ENCODE assay signal across 10 cellular contexts in the genomic region with DNA sequence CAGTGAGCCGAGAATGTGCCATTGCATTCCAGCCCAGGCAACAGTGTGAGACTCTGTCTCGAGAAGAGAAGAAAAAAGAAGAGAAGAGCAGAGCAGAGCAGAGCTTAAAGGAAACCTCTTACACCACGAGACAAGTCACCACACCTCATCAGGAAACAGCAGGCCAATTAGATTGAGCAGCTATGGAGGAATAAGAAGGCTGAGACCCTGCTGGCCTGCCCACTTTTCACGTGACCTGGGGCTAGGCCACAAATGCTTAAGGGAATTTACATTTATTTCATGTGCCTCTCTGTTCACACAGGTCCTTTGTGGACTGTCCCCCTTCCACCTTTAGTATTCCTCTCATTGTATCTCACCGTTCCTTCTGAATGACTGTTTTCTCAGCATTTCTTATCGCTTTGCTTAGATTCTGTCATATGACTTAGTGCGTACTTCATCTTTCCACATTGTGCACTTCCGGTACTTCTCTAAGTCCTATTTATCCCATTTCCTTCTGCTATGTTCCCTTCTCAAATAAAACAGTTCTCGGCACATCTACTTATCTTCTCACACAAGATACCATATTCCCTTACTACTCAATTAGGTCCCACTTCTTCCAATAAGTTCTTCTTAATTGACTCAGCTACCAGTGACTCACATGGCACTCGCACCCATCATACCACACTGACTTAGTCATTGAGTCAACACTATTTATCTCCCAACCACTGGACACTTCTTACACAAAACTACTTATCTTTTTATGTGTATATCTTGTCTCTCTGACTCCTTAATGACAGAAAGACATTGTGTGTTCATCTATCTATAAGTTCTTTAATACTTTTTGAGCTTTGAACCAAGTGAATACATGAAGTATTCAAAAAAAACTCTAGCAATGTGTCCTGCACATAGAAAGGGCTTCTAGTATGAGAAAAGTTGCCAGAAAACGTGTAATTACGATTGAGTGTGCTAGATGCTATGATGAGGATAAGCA. TPM values are rescaled to one million over a fixed set of nuclear protein-coding genes. Genes with fewer than 3 reads are reported as not detected.
DNase-seq lines count a peak whose midpoint lies in the region; ATAC-seq and TF ChIP-seq lines count a peak whose summit lies in the region.
"Had no signal": no experiment of that assay in that cellular context is flagged by ENCODE, and none has a peak within 500 bp of the region (broad histone marks: within the 10 kb centered on the region; RNA-seq: fewer than 3 reads in every experiment).

No MANE protein-coding gene starts in this region.

- no peak for ATAC-seq in GM21576 (IDR thresholded peaks at IDR 0.05; ENCODE audit: unreplicated experiment)

- no peak overlapping the region for H3K4me3 ChIP-seq in fibroblast of villous mesenchyme (ENCODE audit: low read depth, low read length)
- H3K4me3 ChIP-seq in endodermal cell (ENCODE audit: low read length), result no peak overlapping the region
- H3K4me3 ChIP-seq: stomach had no signal

- no peaks in the 10 kb centered on the region for H3K4me1 ChIP-seq in endodermal cell (ENCODE audit: control insufficient read depth, insufficient read depth, low read length)

- H3K27me3 Mint-ChIP-seq in activated CD4-positive, alpha-beta memory T cell treated with anti-CD3 and anti-CD28 coated beads, Interleukin-2, amount 10 ng/mL, durations not matched to agents 7 days and 5 days, result no peaks in the 10 kb centered on the region
- H3K27me3 Mint-ChIP-seq in type B pancreatic cell (no peaks in the 10 kb centered on the region), endodermal cell (ENCODE audit: insufficient read depth) (no peaks in the 10 kb centered on the region)

- CTCF ChIA-PET in activated CD4-positive, alpha-beta memory T cell treated with anti-CD3 and anti-CD28 coated beads, Interleukin-2, amount 10 ng/mL, durations not matched to agents 7 days and 5 days (lab: Charles Lee), result no interaction called here

- WGBS in endodermal cell (ENCODE audit: insufficient coverage in 1 of 2, insufficient read length in 1 of 2), 2 experiments, result 93 to 98% methylated on average over 8 to 12 of the region's 12 CpGs

- no peaks in the 10 kb centered on the region for H3K9me3 ChIP-seq in endodermal cell (ENCODE audit: control insufficient read depth, low read length)
- H3K9me3 ChIP-seq: stomach had no signal

- H3K27ac Mint-ChIP-seq in activated CD4-positive, alpha-beta memory T cell treated with anti-CD3 and anti-CD28 coated beads, Interleukin-2, amount 10 ng/mL, durations not matched to agents 7 days and 5 days, result peak overlapping the region; percentile 26
- H3K27ac Mint-ChIP-seq in type B pancreatic cell, result peak overlapping the region; percentile 55
- no peak overlapping the region for H3K27ac Mint-ChIP-seq in endodermal cell

- peaks cover 16% of the 10 kb centered on the region for H3K36me3 ChIP-seq in endodermal cell (ENCODE audit: control insufficient read depth, insufficient read depth, low read length)

- peaks cover 31% of the 10 kb centered on the region for H3K36me3 Mint-ChIP-seq in activated CD4-positive, alpha-beta memory T cell treated with anti-CD3 and anti-CD28 coated beads, Interleukin-2, amount 10 ng/mL, durations not matched to agents 7 days and 5 days (ENCODE audit: low read depth)
- H3K36me3 Mint-ChIP-seq in type B pancreatic cell (peaks cover 5% of the 10 kb centered on the region), endodermal cell (ENCODE audit: low read depth) (peaks cover 29% of the 10 kb centered on the region)

- H3K4me3 Mint-ChIP-seq in activated CD4-positive, alpha-beta memory T cell treated with anti-CD3 and anti-CD28 coated beads, Interleukin-2, amount 10 ng/mL, durations not matched to agents 7 days and 5 days, result no peak overlapping the region
- H3K4me3 Mint-ChIP-seq in type B pancreatic cell, result no peak overlapping the region
- no peak overlapping the region for H3K4me3 Mint-ChIP-seq in endodermal cell

- no peak overlapping the region for H3K9ac ChIP-seq in endodermal cell (ENCODE audit: extremely low read depth, low read length, poor library complexity, severe bottlenecking)

- POLR2A ChIA-PET in activated CD4-positive, alpha-beta memory T cell treated with anti-CD3 and anti-CD28 coated beads, Interleukin-2, amount 10 ng/mL, durations not matched to agents 7 days and 5 days (lab: Charles Lee), result interaction anchor here (0.6 to 1.1 kb wide), 3 partner anchors 12 to 239 kb away, joined by 3 read pairs; no protein-coding TSS in a partner anchor

- no peaks in the 10 kb centered on the region for H3K27me3 ChIP-seq in endodermal cell (ENCODE audit: control insufficient read depth, insufficient read depth, low read length, poor library complexity, severe bottlenecking)
- H3K27me3 ChIP-seq: stomach had no signal

- H3K4me1 Mint-ChIP-seq in activated CD4-positive, alpha-beta memory T cell treated with anti-CD3 and anti-CD28 coated beads, Interleukin-2, amount 10 ng/mL, durations not matched to agents 7 days and 5 days, result peaks cover 19% of the 10 kb centered on the region
- H3K4me1 Mint-ChIP-seq in type B pancreatic cell (ENCODE audit: unreplicated experiment) (no peaks in the 10 kb centered on the region), endodermal cell (no peaks in the 10 kb centered on the region)

- H3K27ac ChIP-seq in endodermal cell (ENCODE audit: low read depth, low read length), result no peak overlapping the region

- no peaks in the 10 kb centered on the region for H3K9me3 Mint-ChIP-seq in activated CD4-positive, alpha-beta memory T cell treated with anti-CD3 and anti-CD28 coated beads, Interleukin-2, amount 10 ng/mL, durations not matched to agents 7 days and 5 days
- no peaks in the 10 kb centered on the region for H3K9me3 Mint-ChIP-seq in type B pancreatic cell
- H3K9me3 Mint-ChIP-seq in endodermal cell, result peaks cover 18% of the 10 kb centered on the region

- no peak for TF ChIP-seq CTCF in fibroblast of villous mesenchyme (IDR thresholded peaks at IDR 0.05; ENCODE audit: insufficient read depth, low read depth, low read length)
- no peak for TF ChIP-seq CTCF in type B pancreatic cell (conservative IDR thresholded peaks at IDR 0.05)
- no peak for TF ChIP-seq CTCF in endodermal cell (conservative IDR thresholded peaks at IDR 0.05)

- DNase-seq in stimulated activated CD4-positive, alpha-beta T cell treated with anti-CD3 and anti-CD28 coated beads, Interleukin-15, amount 100 ng/mL, for 24 hours, result peak; percentile 39
- no peak for DNase-seq in stimulated activated CD4-positive, alpha-beta T cell treated with anti-CD3 and anti-CD28 coated beads, Interleukin-12 subunit alpha, Interleukin-12 subunit beta, amount 100 ng/mL, for 4 hours
- peak; percentile 17 for DNase-seq in activated CD4-positive, alpha-beta memory T cell treated with anti-CD3 and anti-CD28 coated beads, Interleukin-2, amount 10 ng/mL, durations not matched to agents 7 days and 5 days
- DNase-seq in fibroblast of villous mesenchyme (ENCODE audit: low read depth) (peak; percentile 93), type B pancreatic cell (ENCODE audit: extremely low spot score, unreplicated experiment) (no peak), endodermal cell (no peak), activated gamma-delta T cell (lab: John Stamatoyannopoulos, UW) (no peak)
- DNase-seq: GF-D8, stomach had no signal

RNA-seq across cellular contexts. Expression of gene CUL4B, which starts 11.0 kb away (rescaled TPM):
- 10 to 100 TPM; 45.5 to 46.1 TPM for total RNA-seq in activated CD4-positive, alpha-beta memory T cell treated with anti-CD3 and anti-CD28 coated beads, Interleukin-2, amount 10 ng/mL, durations not matched to agents 7 days and 5 days
- 75.4 and 212 TPM in 2 replicates for total RNA-seq in fibroblast of villous mesenchyme
- 46.0 and 51.8 TPM in 2 replicates for total RNA-seq in type B pancreatic cell (ENCODE audit: low replicate concordance)
- total RNA-seq in endodermal cell, result 10 to 100 TPM; 47.7 to 51.8 TPM
- 44.7 TPM for polyA plus RNA-seq in endodermal cell (2013, experiment 1 of 2)
- polyA plus RNA-seq in endodermal cell (2013, experiment 2 of 2), result 45.5 TPM

RNA-seq across cellular contexts. Expression of gene MCTS1, which starts 54.1 kb away (rescaled TPM):
- total RNA-seq in activated CD4-positive, alpha-beta memory T cell treated with anti-CD3 and anti-CD28 coated beads, Interleukin-2, amount 10 ng/mL, durations not matched to agents 7 days and 5 days, result 10 to 100 TPM; 52.6 to 53.8 TPM
- 37.4 and 47.1 TPM in 2 replicates for total RNA-seq in fibroblast of villous mesenchyme
- 43.7 and 46.1 TPM in 2 replicates for total RNA-seq in type B pancreatic cell (ENCODE audit: low replicate concordance)
- 10 to 100 TPM; 24.0 to 27.3 TPM for total RNA-seq in endodermal cell
- polyA plus RNA-seq in endodermal cell (2013, experiment 1 of 2), result 48.7 TPM
- polyA plus RNA-seq in endodermal cell (2013, experiment 2 of 2), result 44.0 TPM

Comparison
In these comparisons a context has a peak if more than half of its experiments do, and no peak if none do; other contexts are left out.
1. DNase-seq: peak in stimulated activated CD4-positive, alpha-beta T cell treated with anti-CD3 and anti-CD28 coated beads, Interleukin-15, amount 100 ng/mL, for 24 hours (single experiment), activated CD4-positive, alpha-beta memory T cell treated with anti-CD3 and anti-CD28 coated beads, Interleukin-2, amount 10 ng/mL, durations not matched to agents 7 days and 5 days (single experiment) and fibroblast of villous mesenchyme (single experiment); none in stimulated activated CD4-positive, alpha-beta T cell treated with anti-CD3 and anti-CD28 coated beads, Interleukin-12 subunit alpha, Interleukin-12 subunit beta, amount 100 ng/mL, for 4 hours (single experiment), type B pancreatic cell (single experiment), endodermal cell (single experiment) and activated gamma-delta T cell (single experiment).